Comparison of ENCODE assay signal across 7 cellular contexts in the genomic region with DNA sequence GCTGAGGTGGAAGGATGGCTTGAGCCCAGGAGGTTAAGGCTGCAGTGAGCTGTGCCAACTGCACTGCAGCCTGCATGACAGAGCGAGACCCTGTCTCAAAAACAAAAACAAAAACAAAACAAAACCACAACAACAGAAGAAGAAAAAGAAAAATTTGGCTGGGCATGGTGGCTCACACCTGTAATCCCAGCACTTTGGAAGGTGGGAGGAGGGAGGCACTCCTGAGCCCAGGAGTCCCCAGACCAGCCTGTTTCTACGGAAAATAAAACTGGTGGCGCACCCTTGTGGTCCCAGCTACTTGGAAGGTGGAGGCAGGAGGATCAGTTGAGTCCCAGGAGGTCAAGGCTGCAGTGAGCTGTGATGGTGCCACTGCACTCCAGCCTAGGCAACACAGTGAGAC. TPM values are rescaled to one million over a fixed set of nuclear protein-coding genes. Genes with fewer than 3 reads are reported as not detected.
A peak's percentile ranks its signal among the peaks of the same experiment; 100 is the strongest.
DNase-seq lines count a peak whose midpoint lies in the region; TF ChIP-seq lines count a peak whose summit lies in the region.
"Not testable (repeated sequence)": the region's sequence is repeated elsewhere in the genome, so short reads cannot be mapped to it uniquely, and the experiment has no call there.

No MANE protein-coding gene starts in this region.

- H3K27ac ChIP-seq in RWPE1 = peak overlapping the region; percentile 47
- H3K27ac ChIP-seq in left ventricle myocardium inferior (replicated peaks) = peak overlapping the region; percentile 45

- H3K27ac Mint-ChIP-seq in activated CD4-positive, alpha-beta memory T cell treated with anti-CD3 and anti-CD28 coated beads, Interleukin-2, amount 10 ng/mL, durations not matched to agents 7 days and 5 days = peak overlapping the region; percentile 61
- peak overlapping the region; percentile 56 to 73 (median 65) for H3K27ac Mint-ChIP-seq in brain
- H3K27ac Mint-ChIP-seq in nephron progenitor cell = not testable (repeated sequence)

- not testable (repeated sequence) for H3K9me3 Mint-ChIP-seq in activated CD4-positive, alpha-beta memory T cell treated with anti-CD3 and anti-CD28 coated beads, Interleukin-2, amount 10 ng/mL, durations not matched to agents 7 days and 5 days; brain; nephron progenitor cell

- H3K4me2 ChIP-seq in Loucy (ENCODE audit: low read depth, low read length, poor library complexity, severe bottlenecking) = peak overlapping the region; percentile 83

- not testable (repeated sequence) for H3K9me3 ChIP-seq in Loucy (ENCODE audit: insufficient read depth, low read depth, low read length); left ventricle myocardium inferior (replicated peaks)

- H3K4me1 ChIP-seq in Loucy (ENCODE audit: insufficient read depth, low read length, poor library complexity, severe bottlenecking) (peaks cover 40% of the 10 kb centered on the region), left ventricle myocardium inferior (peaks cover 77% of the 10 kb centered on the region)

- peaks cover 74% of the 10 kb centered on the region for H3K79me2 ChIP-seq in Loucy (ENCODE audit: insufficient read depth, low read length)

- not testable (repeated sequence) for H3K27me3 Mint-ChIP-seq in activated CD4-positive, alpha-beta memory T cell treated with anti-CD3 and anti-CD28 coated beads, Interleukin-2, amount 10 ng/mL, durations not matched to agents 7 days and 5 days; brain; nephron progenitor cell (ENCODE audit: low read depth, poor library complexity)

- H3F3A ChIP-seq in Loucy (ENCODE audit: low read depth) = not testable (repeated sequence)

- not testable (repeated sequence) for H2AFZ ChIP-seq in Loucy (ENCODE audit: low read length)

- peak overlapping the region; percentile 70 for H3K9ac ChIP-seq in Loucy (ENCODE audit: low read depth, low read length, poor library complexity, severe bottlenecking)

- not testable (repeated sequence) for H3K9me2 ChIP-seq in Loucy (replicated peaks; ENCODE audit: low read depth, low read length)

- CTCF ChIA-PET in RWPE1 (lab: Yijun Ruan, JAX) = not testable (repeated sequence)
- CTCF ChIA-PET in activated CD4-positive, alpha-beta memory T cell treated with anti-CD3 and anti-CD28 coated beads, Interleukin-2, amount 10 ng/mL, durations not matched to agents 7 days and 5 days (lab: Charles Lee) = interaction anchor here (0.6 to 3.1 kb wide), 5 partner anchors 15 to 164 kb away, joined by 3 to 14 read pairs (median 4); no protein-coding TSS in a partner anchor

- H3K36me3 Mint-ChIP-seq in activated CD4-positive, alpha-beta memory T cell treated with anti-CD3 and anti-CD28 coated beads, Interleukin-2, amount 10 ng/mL, durations not matched to agents 7 days and 5 days (ENCODE audit: low read depth) = peaks cover 26% of the 10 kb centered on the region
- H3K36me3 Mint-ChIP-seq in brain = peaks cover 43% of the 10 kb centered on the region
- peaks cover 28% of the 10 kb centered on the region for H3K36me3 Mint-ChIP-seq in nephron progenitor cell (ENCODE audit: low read depth)

- intact Hi-C loops in left ventricle myocardium inferior (cut with micrococcal nuclease) = not testable (repeated sequence)

- H3K36me3 ChIP-seq in Loucy (ENCODE audit: insufficient read depth, low read length) (peaks cover 13% of the 10 kb centered on the region; the same call in 1 of the 2 replicates), left ventricle myocardium inferior (peaks cover 19% of the 10 kb centered on the region)

- POLR2A ChIA-PET in RWPE1 (lab: Yijun Ruan, JAX; ENCODE audit: low non-redundant PET) = interaction anchor here (1.1 kb wide), 1 partner anchor 19 kb away, joined by 3 read pairs; no protein-coding TSS in a partner anchor
- POLR2A ChIA-PET in activated CD4-positive, alpha-beta memory T cell treated with anti-CD3 and anti-CD28 coated beads, Interleukin-2, amount 10 ng/mL, durations not matched to agents 7 days and 5 days (lab: Charles Lee) = interaction anchor here (1.0 to 2.1 kb wide), 5 partner anchors 23 to 147 kb away, joined by 3 to 7 read pairs (median 3); a partner anchor contains a TSS

- H3K4me1 Mint-ChIP-seq in activated CD4-positive, alpha-beta memory T cell treated with anti-CD3 and anti-CD28 coated beads, Interleukin-2, amount 10 ng/mL, durations not matched to agents 7 days and 5 days = peaks cover 54% of the 10 kb centered on the region
- H3K4me1 Mint-ChIP-seq in brain (peaks cover 43% of the 10 kb centered on the region), nephron progenitor cell (peaks cover 28% of the 10 kb centered on the region)

- H3K4me3 Mint-ChIP-seq in activated CD4-positive, alpha-beta memory T cell treated with anti-CD3 and anti-CD28 coated beads, Interleukin-2, amount 10 ng/mL, durations not matched to agents 7 days and 5 days = peak overlapping the region; percentile 60
- H3K4me3 Mint-ChIP-seq in brain (peak overlapping the region; percentile 73 to 81 (median 78)), nephron progenitor cell (peak overlapping the region; percentile 76)

- H4K20me1 ChIP-seq in Loucy (ENCODE audit: insufficient read depth, low read length, poor library complexity, severe bottlenecking) = peaks cover 65% of the 10 kb centered on the region

- DNase-seq in COR-L47 (lab: John Stamatoyannopoulos, UW) = peak; percentile 10
- DNase-seq in RWPE1 (ENCODE audit: low spot score); activated CD4-positive, alpha-beta memory T cell treated with anti-CD3 and anti-CD28 coated beads, Interleukin-2, amount 10 ng/mL, durations not matched to agents 7 days and 5 days; left ventricle myocardium inferior: not testable (repeated sequence)
- DNase-seq in nephron progenitor cell = peak; percentile 10

- not testable (repeated sequence) for H3K27me3 ChIP-seq in Loucy (ENCODE audit: insufficient read depth, low read length, poor library complexity, severe bottlenecking); left ventricle myocardium inferior (ENCODE audit: low read depth)

- peak; percentile 32; the same call in 1 of the 2 replicates for TF ChIP-seq CTCF in Loucy (conservative IDR thresholded peaks at IDR 0.05; ENCODE audit: low read length)
- TF ChIP-seq CTCF in RWPE1 (conservative IDR thresholded peaks at IDR 0.05; ENCODE audit: low read depth); brain (conservative IDR thresholded peaks at IDR 0.05); left ventricle myocardium inferior (IDR thresholded peaks at IDR 0.05; ENCODE audit: borderline replicate concordance); nephron progenitor cell (IDR thresholded peaks at IDR 0.05): not testable (repeated sequence)

- H3K4me3 ChIP-seq in Loucy (ENCODE audit: low read length, poor library complexity, severe bottlenecking) = peak overlapping the region; percentile 98
- peak overlapping the region; percentile 82 for H3K4me3 ChIP-seq in left ventricle myocardium inferior

RNA-seq across cellular contexts. Expression of a gene that starts 2.7 kb away (rescaled TPM):
- 100 to 1,000 TPM; 273 to 274 TPM for total RNA-seq in activated CD4-positive, alpha-beta memory T cell treated with anti-CD3 and anti-CD28 coated beads, Interleukin-2, amount 10 ng/mL, durations not matched to agents 7 days and 5 days
- 342 TPM for polyA plus RNA-seq in brain (ENCODE audit: insufficient read depth, low read depth, low replicate concordance)
- 1,257 TPM for total RNA-seq in left ventricle myocardium inferior

RNA-seq across cellular contexts. Expression of a gene that starts 21.4 kb away (rescaled TPM):
- 1 to 10 TPM; 5.0 to 5.1 TPM for total RNA-seq in activated CD4-positive, alpha-beta memory T cell treated with anti-CD3 and anti-CD28 coated beads, Interleukin-2, amount 10 ng/mL, durations not matched to agents 7 days and 5 days
- 9.4 TPM for polyA plus RNA-seq in brain (ENCODE audit: insufficient read depth, low read depth, low replicate concordance)
- 2.4 TPM for total RNA-seq in left ventricle myocardium inferior

RNA-seq across cellular contexts. Expression of a gene that starts 28.5 kb away (rescaled TPM):
- total RNA-seq in activated CD4-positive, alpha-beta memory T cell treated with anti-CD3 and anti-CD28 coated beads, Interleukin-2, amount 10 ng/mL, durations not matched to agents 7 days and 5 days = 100 to 1,000 TPM; 103 to 116 TPM
- 44.5 TPM for polyA plus RNA-seq in brain (ENCODE audit: insufficient read depth, low read depth, low replicate concordance)
- 108 TPM for total RNA-seq in left ventricle myocardium inferior

RNA-seq across cellular contexts. Expression of a gene that starts 45.4 kb away (rescaled TPM):
- total RNA-seq in activated CD4-positive, alpha-beta memory T cell treated with anti-CD3 and anti-CD28 coated beads, Interleukin-2, amount 10 ng/mL, durations not matched to agents 7 days and 5 days = 10 to 100 TPM; 82.8 to 92.9 TPM
- polyA plus RNA-seq in brain (ENCODE audit: insufficient read depth, low read depth, low replicate concordance) = 64.7 TPM
- total RNA-seq in left ventricle myocardium inferior = 52.3 TPM
